16 cellular contexts compared by ENCODE assay signal in genomic region chr1:190226006-190226405, GRCh38.
"Had no signal": no experiment of that assay in that cellular context is flagged by ENCODE, and none has a peak within 500 bp of the region (broad histone marks: within the 10 kb centered on the region; RNA-seq: fewer than 3 reads in every experiment).

No MANE protein-coding gene starts in this region.

- DNase-seq: activated CD4-positive, alpha-beta memory T cell treated with anti-CD3 and anti-CD28 coated beads, Interleukin-2, amount 10 ng/mL, durations not matched to agents 7 days and 5 days; activated CD4-positive, alpha-beta T cell treated with anti-CD3 and anti-CD28 coated beads, Interleukin-2, amount 10 ng/mL, durations not matched to agents 24 days and 14 days; activated CD4-positive, CD25-positive, alpha-beta regulatory T cell; activated effector memory CD4-positive, alpha-beta T cell treated with Interleukin-2 at 50 U/mL for 16 hours; activated naive CD4-positive, alpha-beta T cell treated with anti-CD3 and anti-CD28 coated beads for 36 hours; activated T-cell treated with anti-CD3 and anti-CD28 coated beads, Interleukin-2, amount 50 U/mL, for 72 hours; cerebellar nuclear complex; foreskin fibroblast; left lung; natural killer cell; ovary; psoas muscle; stimulated activated CD4-positive, alpha-beta T cell treated with anti-CD3 and anti-CD28 coated beads, Interleukin-1b, Interleukin-23, amount 100 ng/mL, for 48 hours; stimulated activated naive CD8-positive, alpha-beta T cell treated with anti-CD3 and anti-CD28 coated beads, Interleukin-15, amount 100 ng/mL, for 72 hours; T-helper 17 cell; transverse colon had no signal
